9 cellular contexts compared by ENCODE assay signal in genomic region chr17:43906951-43907424, GRCh38. TPM values are rescaled to one million over a fixed set of nuclear protein-coding genes. Genes with fewer than 3 reads are reported as not detected.
DNase-seq lines count a peak whose midpoint lies in the region; ATAC-seq lines count a peak whose summit lies in the region.
"Had no signal": no experiment of that assay in that cellular context is flagged by ENCODE, and none has a peak within 500 bp of the region (broad histone marks: within the 10 kb centered on the region; RNA-seq: fewer than 3 reads in every experiment).

No MANE protein-coding gene starts in this region.

- H3K27me3 Mint-ChIP-seq in activated CD8-positive, alpha-beta T cell treated with anti-CD3 and anti-CD28 coated beads, Interleukin-2, amount 10 ng/mL, durations not matched to agents 7 days and 5 days (ENCODE audit: low read depth): peaks cover 46% of the 10 kb centered on the region

- H3K4me1 Mint-ChIP-seq in activated CD8-positive, alpha-beta T cell treated with anti-CD3 and anti-CD28 coated beads, Interleukin-2, amount 10 ng/mL, durations not matched to agents 7 days and 5 days (ENCODE audit: low read depth): peaks cover 13% of the 10 kb centered on the region

- POLR2A ChIA-PET in activated CD8-positive, alpha-beta T cell treated with anti-CD3 and anti-CD28 coated beads, Interleukin-2, amount 10 ng/mL, durations not matched to agents 7 days and 5 days (lab: Charles Lee): interaction anchor here (0.6 kb wide), 1 partner anchor 1891 kb away, joined by 3 read pairs; no protein-coding TSS in a partner anchor

- peak overlapping the region; percentile 82; the same call in 1 of the 2 replicates for H3K9ac ChIP-seq in ES-I3 (ENCODE audit: low read depth, low read length)

- no peaks in the 10 kb centered on the region for H3K36me3 ChIP-seq in ES-I3 (ENCODE audit: insufficient read depth, low read length)

- no peaks in the 10 kb centered on the region for H3K9me3 ChIP-seq in ES-I3 (ENCODE audit: control insufficient read depth, insufficient read depth, low read length)

- no peak overlapping the region for H3K27ac Mint-ChIP-seq in activated CD8-positive, alpha-beta T cell treated with anti-CD3 and anti-CD28 coated beads, Interleukin-2, amount 10 ng/mL, durations not matched to agents 7 days and 5 days
- H3K27ac Mint-ChIP-seq: T-helper 1 cell treated with Interleukin-12 subunit alpha and Interleukin-12 subunit beta and Interleukin-4 antibody, amounts not matched to agents 30 μg/mL and 1 μg/mL, for 36 hours had no signal

- H3K36me3 Mint-ChIP-seq in activated CD8-positive, alpha-beta T cell treated with anti-CD3 and anti-CD28 coated beads, Interleukin-2, amount 10 ng/mL, durations not matched to agents 7 days and 5 days (ENCODE audit: low read depth): no peaks in the 10 kb centered on the region

- CTCF ChIA-PET in activated CD8-positive, alpha-beta T cell treated with anti-CD3 and anti-CD28 coated beads, Interleukin-2, amount 10 ng/mL, durations not matched to agents 7 days and 5 days (lab: Charles Lee): interaction anchor here (1.7 to 4.2 kb wide), 3 partner anchors 10 to 37 kb away, joined by 3 to 36 read pairs (median 17); partner anchors contain the start of gene PPY

- peak overlapping the region; percentile 27 for H3K4me3 Mint-ChIP-seq in activated CD8-positive, alpha-beta T cell treated with anti-CD3 and anti-CD28 coated beads, Interleukin-2, amount 10 ng/mL, durations not matched to agents 7 days and 5 days

- no peaks in the 10 kb centered on the region for H3K9me3 Mint-ChIP-seq in activated CD8-positive, alpha-beta T cell treated with anti-CD3 and anti-CD28 coated beads, Interleukin-2, amount 10 ng/mL, durations not matched to agents 7 days and 5 days (ENCODE audit: insufficient read depth)
- H3K9me3 Mint-ChIP-seq: T-helper 1 cell treated with Interleukin-12 subunit alpha and Interleukin-12 subunit beta and Interleukin-4 antibody, amounts not matched to agents 30 μg/mL and 1 μg/mL, for 36 hours had no signal

- no peak for ATAC-seq in activated CD8-positive, alpha-beta T cell treated with anti-CD3 and anti-CD28 coated beads, Interleukin-2, amount 10 ng/mL, durations not matched to agents 7 days and 5 days
- peak; percentile 11 for ATAC-seq in Right ventricle myocardium superior (ENCODE audit: poor library complexity)
- ATAC-seq in HG03097 (IDR thresholded peaks at IDR 0.05; ENCODE audit: low FRiP score, unreplicated experiment): no peak
- no peak for ATAC-seq in GM21515 (IDR thresholded peaks at IDR 0.05; ENCODE audit: unreplicated experiment)

- no peak for DNase-seq in activated CD8-positive, alpha-beta T cell treated with anti-CD3 and anti-CD28 coated beads, Interleukin-2, amount 10 ng/mL, durations not matched to agents 7 days and 5 days
- DNase-seq in Right ventricle myocardium superior (no peak), putamen (ENCODE audit: low spot score) (peak; percentile 43), OCI-M2 (lab: John Stamatoyannopoulos, UW; ENCODE audit: unreplicated experiment) (no peak), NOMO-1 treated with dmso at 0.1 percent for 144 hours (lab: John Stamatoyannopoulos, UW; ENCODE audit: unreplicated experiment) (no peak)

- intact Hi-C loops in Right ventricle myocardium superior (cut with DNase I): no loop called here

- peaks cover 6% of the 10 kb centered on the region; the same call in 1 of the 2 replicates for H3K4me1 ChIP-seq in ES-I3 (ENCODE audit: insufficient read depth, low read length)

RNA-seq across cellular contexts. Expression of gene MPP2, which starts 0.3 kb away (rescaled TPM):
- total RNA-seq in activated CD8-positive, alpha-beta T cell treated with anti-CD3 and anti-CD28 coated beads, Interleukin-2, amount 10 ng/mL, durations not matched to agents 7 days and 5 days: 1 to 10 TPM; 1.2 to 1.8 TPM
- total RNA-seq in Right ventricle myocardium superior: 17.1 TPM

RNA-seq across cellular contexts. Expression of gene PPY, which starts 35.3 kb away (rescaled TPM):
- not detected for total RNA-seq in activated CD8-positive, alpha-beta T cell treated with anti-CD3 and anti-CD28 coated beads, Interleukin-2, amount 10 ng/mL, durations not matched to agents 7 days and 5 days
- total RNA-seq in Right ventricle myocardium superior: not detected

RNA-seq across cellular contexts. Expression of gene PYY, which starts 46.8 kb away (rescaled TPM):
- not detected for total RNA-seq in activated CD8-positive, alpha-beta T cell treated with anti-CD3 and anti-CD28 coated beads, Interleukin-2, amount 10 ng/mL, durations not matched to agents 7 days and 5 days
- total RNA-seq in Right ventricle myocardium superior: not detected
